Comparison of ENCODE assay signal across 23 cellular contexts in the genomic region with DNA sequence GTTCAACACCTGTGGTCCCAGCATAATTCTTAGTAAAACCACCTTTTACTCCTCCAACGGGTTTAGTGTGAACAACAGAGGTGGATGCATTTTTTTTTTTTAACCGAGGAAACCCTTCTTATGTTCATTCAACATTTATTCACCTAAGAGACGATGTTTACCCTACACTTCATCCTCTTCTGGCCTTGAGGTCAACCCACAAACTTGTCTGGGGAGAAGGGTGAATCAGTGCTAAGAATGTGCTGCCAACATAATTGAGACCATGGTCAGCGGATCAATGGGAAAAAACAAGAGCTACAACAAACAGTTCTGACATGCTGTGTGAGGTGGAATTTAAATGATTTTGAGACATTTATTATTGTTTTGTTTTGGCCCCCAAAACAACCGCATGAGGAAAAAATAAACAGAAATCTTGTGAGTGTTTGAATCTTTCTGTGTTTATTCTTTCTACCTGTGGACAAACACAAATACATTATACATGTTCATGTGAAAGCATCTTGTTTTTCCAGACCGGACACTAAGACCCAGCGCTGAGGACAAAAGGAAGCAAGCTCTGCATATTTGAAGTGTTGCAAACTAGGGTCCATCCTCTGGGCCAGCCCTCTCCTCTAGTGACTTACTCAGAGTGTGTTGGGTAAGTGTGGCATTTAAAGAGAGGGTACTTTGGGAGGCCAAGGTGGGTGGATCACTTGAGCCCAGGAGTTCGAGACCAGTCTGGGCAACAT. TPM values are rescaled to one million over a fixed set of nuclear protein-coding genes. Genes with fewer than 3 reads are reported as not detected.
DNase-seq lines count a peak whose midpoint lies in the region; ATAC-seq and TF ChIP-seq lines count a peak whose summit lies in the region.
"Had no signal": no experiment of that assay in that cellular context is flagged by ENCODE, and none has a peak within 500 bp of the region (broad histone marks: within the 10 kb centered on the region; RNA-seq: fewer than 3 reads in every experiment).

No MANE protein-coding gene starts in this region.

- no peak for TF ChIP-seq CTCF in heart right ventricle (IDR thresholded peaks at IDR 0.05)

- H3K36me3 ChIP-seq in heart right ventricle: no peaks in the 10 kb centered on the region
- H3K36me3 ChIP-seq: BLaER1 treated with 17β-estradiol and CSF1 and Interleukin-3, amounts not matched to agents 10 nM and 100 nM; stomach; tibial nerve had no signal

- intact Hi-C loops in heart right ventricle (cut with DNase I): no loop called here

- peaks cover 0 to 25% (median 6%) of the 10 kb centered on the region in 7 donors for H3K27me3 ChIP-seq in heart right ventricle
- H3K27me3 ChIP-seq: BLaER1 treated with 17β-estradiol and CSF1 and Interleukin-3, amounts not matched to agents 10 nM and 100 nM had no signal

- ATAC-seq in heart right ventricle: no peak
- ATAC-seq: HCT116, HepG2 had no signal

- DNase-seq in AG08396 (ENCODE audit: low spot score) (peak; percentile 32), HCEC 1CT (peak; percentile 65), amniotic epithelial cell (ENCODE audit: low read depth) (peak; percentile 55), kidney tubule cell (ENCODE audit: low spot score) (peak; percentile 32), D341Med (ENCODE audit: low spot score) (no peak), NCI-H526 treated with DMSO at 0.1 percent for 48 hours (lab: John Stamatoyannopoulos, UW) (no peak), middle frontal gyrus (ENCODE audit: extremely low spot score, low spot score) (no peak), heart right ventricle (no peak)
- DNase-seq: activated B cell treated with CpG ODN at 0.5 μM for 24 hours; activated effector memory CD4-positive, alpha-beta T cell treated with Interleukin-2 at 50 U/mL for 16 hours; NCI-H1105; NCI-H2029 treated with DMSO at 0.1 percent for 48 hours; NCI-H2227 treated with DMSO at 0.1 percent for 48 hours; NCI-H748 treated with DMSO at 0.1 percent for 48 hours; stomach had no signal

- H3K9me3 ChIP-seq in heart right ventricle: no peaks in the 10 kb centered on the region
- H3K9me3 ChIP-seq: BLaER1 treated with 17β-estradiol and CSF1 and Interleukin-3, amounts not matched to agents 10 nM and 100 nM; stomach; tibial nerve had no signal

- H3K27ac ChIP-seq in heart right ventricle: no peak overlapping the region
- H3K27ac ChIP-seq: BLaER1 treated with 17β-estradiol and CSF1 and Interleukin-3, amounts not matched to agents 10 nM and 100 nM; coronary artery; HL-60; stomach; tibial nerve had no signal

- 79 to 81% methylated on average over 8 of the region's 8 CpGs for WGBS in heart right ventricle, 2 donors

- peaks cover 0 to 6% (median 4%) of the 10 kb centered on the region in 9 donors for H3K4me1 ChIP-seq in heart right ventricle

- H3K4me3 ChIP-seq in heart right ventricle: no peak overlapping the region
- H3K4me3 ChIP-seq: BLaER1 treated with 17β-estradiol and CSF1 and Interleukin-3, amounts not matched to agents 10 nM and 100 nM; coronary artery; lung; stomach; tibial nerve had no signal

RNA-seq across cellular contexts. Expression of a gene that starts 5.1 kb away (rescaled TPM):
- total RNA-seq in heart right ventricle: 10 to 100 TPM in 8 of 10 donors, 1 to 10 TPM in 2; 8.8 to 22.2 (median 13.1) TPM
- polyA plus RNA-seq in heart right ventricle: 10 to 100 TPM in 1 of 2 donors, 1 to 10 TPM in 1; 4.8 to 10.5 TPM

RNA-seq across cellular contexts. Expression of a gene that starts 26.4 kb away (rescaled TPM):
- 1 to 10 TPM in 9 of 10 donors, under 1 TPM in 1; 0.17 to 2.8 (median 2.2) TPM for total RNA-seq in heart right ventricle
- polyA plus RNA-seq in heart right ventricle: 1 to 10 TPM in 1 of 2 donors, under 1 TPM in 1; 0.28 to 1.6 TPM
- total RNA-seq: activated B cell treated with CpG ODN at 0.5 μM for 24 hours, HepG2, kidney epithelial cell, tibial nerve had no signal
- polyA plus RNA-seq: HepG2, lung had no signal

RNA-seq across cellular contexts. Expression of a gene that starts 46.0 kb away (rescaled TPM):
- 10 to 100 TPM in 1 of 10 donors, 1 to 10 TPM in 9; 5.4 to 11.7 (median 7.1) TPM for total RNA-seq in heart right ventricle
- 10 to 100 TPM; 19.4 to 20.6 TPM for polyA plus RNA-seq in heart right ventricle

RNA-seq across cellular contexts. Expression of a gene that starts 50.2 kb away (rescaled TPM):
- total RNA-seq in heart right ventricle: 10 to 100 TPM; 21.6 to 37.3 (median 27.8) TPM
- 10 to 100 TPM; 14.2 to 17.0 TPM for polyA plus RNA-seq in heart right ventricle

Comparison
In these comparisons a context has a peak if more than half of its experiments do, and no peak if none do; other contexts are left out.
1. DNase-seq: peak in AG08396 (single experiment), HCEC 1CT (single experiment), amniotic epithelial cell (single experiment) and kidney tubule cell (single experiment); none in D341Med (single experiment), NCI-H526 treated with DMSO at 0.1 percent for 48 hours (single experiment), middle frontal gyrus (single experiment) and heart right ventricle (0 of 2).